25 cellular contexts compared by ENCODE assay signal in genomic region chr7:141483044-141483443, GRCh38.
A peak's percentile ranks its signal among the peaks of the same experiment; 100 is the strongest.
DNase-seq lines count a peak whose midpoint lies in the region; ATAC-seq, FAIRE-seq and TF ChIP-seq lines count a peak whose summit lies in the region.
"Had no signal": no experiment of that assay in that cellular context is flagged by ENCODE, and none has a peak within 500 bp of the region (broad histone marks: within the 10 kb centered on the region; RNA-seq: fewer than 3 reads in every experiment).

No MANE protein-coding gene starts in this region.

- WGBS in HepG2 (ENCODE audit: low lambda C conversion rate): 4% methylated on average over 2 of the region's 2 CpGs
- WGBS in right lobe of liver (ENCODE audit: insufficient coverage, low coverage, low lambda C conversion rate, missing lambda C conversion rate): 67% methylated on average over 1 of the region's 2 CpGs

- no peak for TF ChIP-seq CTCF in HepG2 (CRISPR knock-in tag; IDR thresholded peaks at IDR 0.05)
- TF ChIP-seq CTCF in right lobe of liver (IDR thresholded peaks at IDR 0.05): no peak
- TF ChIP-seq CTCF in RWPE2 (IDR thresholded peaks at IDR 0.05; ENCODE audit: poor library complexity, severe bottlenecking): no peak

- H3K9ac ChIP-seq in HepG2 (ENCODE audit: insufficient read depth, low read depth, low read length): no peak overlapping the region

- ATAC-seq in HepG2 (peak; percentile 55; the same call in 2 of the 3 replicates), right lobe of liver (no peak), HG02870 (IDR thresholded peaks at IDR 0.05; ENCODE audit: unreplicated experiment) (peak; percentile 67), RWPE2 (ENCODE audit: low read depth) (peak; percentile 81), HG02973 (IDR thresholded peaks at IDR 0.05; ENCODE audit: unreplicated experiment) (no peak)
- ATAC-seq: stimulated activated naive B cell treated with anti-CD40 and anti-IgM and Interleukin-4, amounts not matched to agents 10 μg/mL and 1 μg/mL and 100 μg/mL, for 72 hours; T-helper 17 cell had no signal

- FAIRE-seq in HepG2 (lab: Jason Lieb, UNC): no peak
- FAIRE-seq: endometrium, H54 had no signal

- no peak for TF ChIP-seq POLR2A in HepG2 (IDR thresholded peaks at IDR 0.05; ENCODE audit: insufficient read depth in 1 of 2, low read depth in 2 of 2, low read length in 2 of 2)
- TF ChIP-seq POLR2A in right lobe of liver (IDR thresholded peaks at IDR 0.05): no peak

- H3K4me1 ChIP-seq in HepG2 (ENCODE audit: insufficient read depth, low read length) (peaks cover under 1% of the 10 kb centered on the region; the same call in 1 of the 2 replicates), right lobe of liver (no peaks in the 10 kb centered on the region), RWPE2 (ENCODE audit: insufficient read depth, poor library complexity, severe bottlenecking) (no peaks in the 10 kb centered on the region)
- H3K4me1 ChIP-seq: thyroid gland had no signal

- no peak overlapping the region for H3K4me2 ChIP-seq in HepG2 (ENCODE audit: low read depth, low read length)
- H3K4me2 ChIP-seq: PC-9 had no signal

- in situ Hi-C loops in HepG2 (cut with HindIII; ENCODE audit: extremely low pct_ligation_motif_present, low pct_unique_long_range_greater_than_20kb): no loop called here

- H3K4me3 ChIP-seq in HepG2 (replicated peaks in 1 of 3; ENCODE audit: insufficient read depth in 1 of 3, low read depth in 2 of 3, low read length in 3 of 3): no peak overlapping the region
- no peak overlapping the region for H3K4me3 ChIP-seq in right lobe of liver
- no peak overlapping the region for H3K4me3 ChIP-seq in RWPE2 (ENCODE audit: severe bottlenecking)
- H3K4me3 ChIP-seq: PC-9, thyroid gland had no signal

- H3K27me3 ChIP-seq in HepG2 (ENCODE audit: control insufficient read depth in 1 of 2, insufficient read depth in 2 of 2, low read length in 2 of 2): peaks cover 0 to 4% of the 10 kb centered on the region in 2 experiments; a peak in 1 of 5 replicates
- H3K27me3 ChIP-seq in right lobe of liver: no peaks in the 10 kb centered on the region
- H3K27me3 ChIP-seq in RWPE2 (ENCODE audit: insufficient read depth, poor library complexity, severe bottlenecking): no peaks in the 10 kb centered on the region
- H3K27me3 ChIP-seq: thyroid gland had no signal

- no peak for TF ChIP-seq EP300 in HepG2 (IDR thresholded peaks at IDR 0.05; ENCODE audit: low read depth in 2 of 2, low read length in 2 of 2)
- TF ChIP-seq EP300 in HepG2 (CRISPR knock-in tag; IDR thresholded peaks at IDR 0.05; ENCODE audit: borderline replicate concordance): no peak

- H4K20me1 ChIP-seq in HepG2 (ENCODE audit: insufficient read depth, low read length): no peaks in the 10 kb centered on the region; the same call in 1 of the 2 replicates

- intact Hi-C loops in HepG2 (cut with micrococcal nuclease; ENCODE audit: unreplicated experiment) (no loop called here), right lobe of liver (cut with DNase I) (no loop called here), head of caudate nucleus (cut with DNase I) (no loop called here)

- DNase-seq in HepG2 (ENCODE audit: low spot score) (peak; percentile 12), right lobe of liver (no peak), RWPE2 (ENCODE audit: low spot score) (no peak), renal cortical epithelial cell (ENCODE audit: low read depth) (peak; percentile 36), NCI-H2081 (lab: John Stamatoyannopoulos, UW) (no peak), head of caudate nucleus (no peak)
- DNase-seq: ACHN; activated CD4-positive, alpha-beta T cell treated with anti-CD3 and anti-CD28 coated beads, Interleukin-2, amount 50 U/mL, for 1 hour; amniotic stem cell; immature natural killer cell; NCI-H187 treated with DMSO at 0.1 percent for 48 hours; NCI-H2227 treated with DMSO at 0.1 percent for 48 hours; NCI-H82; PC-9; stimulated activated CD4-positive, alpha-beta T cell treated with anti-CD3 and anti-CD28 coated beads, Interleukin-1b, Interleukin-23, amount 100 ng/mL, for 48 hours; stimulated activated naive B cell treated with anti-CD40 and anti-IgM and Interleukin-4, amounts not matched to agents 10 μg/mL and 1 μg/mL and 100 μg/mL, for 72 hours; T-helper 17 cell had no signal

- BruUV-seq in HepG2 (replicated peaks; lab: Mats Ljungman, UMichigan): no TSS peak

- no peaks in the 10 kb centered on the region for H3K79me2 ChIP-seq in HepG2 (ENCODE audit: insufficient read depth, low read length)

- H3K9me3 ChIP-seq in HepG2 (ENCODE audit: low read length) (no peaks in the 10 kb centered on the region), right lobe of liver (no peaks in the 10 kb centered on the region), RWPE2 (ENCODE audit: severe bottlenecking) (no peaks in the 10 kb centered on the region)
- H3K9me3 ChIP-seq: thyroid gland had no signal

- TF ChIP-seq RAD21 in HepG2 (CRISPR knock-in tag; IDR thresholded peaks at IDR 0.05): no peak

- CTCF ChIA-PET in HepG2 (lab: Yijun Ruan, JAX; ENCODE audit: low intra/inter-chr PET ratio, low total read pairs): no interaction called here

- no peak overlapping the region for H2AFZ ChIP-seq in HepG2 (ENCODE audit: low read length)
- H2AFZ ChIP-seq: PC-9 had no signal

- POLR2A ChIA-PET in HepG2 (lab: Yijun Ruan, JAX): no interaction called here

- H3K36me3 ChIP-seq in HepG2 (replicated peaks in 1 of 2; ENCODE audit: control insufficient read depth in 1 of 2, insufficient read depth in 2 of 2, low read length in 2 of 2) (no peaks in the 10 kb centered on the region), right lobe of liver (no peaks in the 10 kb centered on the region), RWPE2 (ENCODE audit: low read depth) (no peaks in the 10 kb centered on the region)
- H3K36me3 ChIP-seq: thyroid gland had no signal

- H3K27ac ChIP-seq in HepG2 (ENCODE audit: extremely low read length, insufficient read depth, low read length) (no peak overlapping the region), right lobe of liver (no peak overlapping the region), RWPE2 (ENCODE audit: poor library complexity, severe bottlenecking) (no peak overlapping the region)
- H3K27ac ChIP-seq: C4-2B, HL-60, PC-9, thyroid gland, VCaP had no signal

TF ChIP-seq in HepG2, 621 proteins besides CTCF, POLR2A, EP300 and RAD21 (continues in another document):
- TF ChIP-seq ZSCAN29 (CRISPR knock-in tag; conservative IDR thresholded peaks at IDR 0.05): no peak
- no peak for TF ChIP-seq ELF4 (CRISPR knock-in tag; IDR thresholded peaks at IDR 0.05; ENCODE audit: borderline replicate concordance)
- TF ChIP-seq NFE2L2 (IDR thresholded peaks at IDR 0.05; ENCODE audit: low read length): 0 out of 2 replicates have a peak, but pooled peaks have one; percentile 7
- no peak for TF ChIP-seq ZNF275 (CRISPR knock-in tag; IDR thresholded peaks at IDR 0.05; ENCODE audit: borderline replicate concordance)
- TF ChIP-seq RORA (CRISPR knock-in tag; IDR thresholded peaks at IDR 0.05): no peak
- TF ChIP-seq YEATS4 (CRISPR knock-in tag; IDR thresholded peaks at IDR 0.05; ENCODE audit: borderline replicate concordance): no peak
- TF ChIP-seq HNF1A (IDR thresholded peaks at IDR 0.05; ENCODE audit: low read depth): no peak
- TF ChIP-seq HNF1A (CRISPR knock-in tag; IDR thresholded peaks at IDR 0.05; ENCODE audit: borderline replicate concordance): no peak
- TF ChIP-seq FOXA3 (CRISPR knock-in tag; IDR thresholded peaks at IDR 0.05): no peak
- TF ChIP-seq FOSL2 (CRISPR knock-in tag; IDR thresholded peaks at IDR 0.05): peak; percentile 74
- no peak for TF ChIP-seq HHEX (CRISPR knock-in tag; IDR thresholded peaks at IDR 0.05)
- TF ChIP-seq MAFF (IDR thresholded peaks at IDR 0.05; ENCODE audit: low read depth, low read length): peak; percentile 59
- peak; percentile 47 to 68; a peak in 3 of 4 replicates for TF ChIP-seq MAFK (conservative IDR thresholded peaks at IDR 0.05 in 1 of 2, IDR thresholded peaks at IDR 0.05 in 1 of 2; ENCODE audit: low read length in 2 of 2)

Comparison
In these comparisons a context has a peak if more than half of its experiments do, and no peak if none do; other contexts are left out.
1. ATAC-seq: peak in HepG2 (single experiment), HG02870 (single experiment) and RWPE2 (single experiment); none in right lobe of liver (0 of 4) and HG02973 (single experiment).
2. DNase-seq: peak in HepG2 (single experiment) and renal cortical epithelial cell (single experiment); none in right lobe of liver (0 of 3), RWPE2 (single experiment), NCI-H2081 (0 of 2) and head of caudate nucleus (0 of 42).